3 cellular contexts compared by ENCODE assay signal in the genomic region with DNA sequence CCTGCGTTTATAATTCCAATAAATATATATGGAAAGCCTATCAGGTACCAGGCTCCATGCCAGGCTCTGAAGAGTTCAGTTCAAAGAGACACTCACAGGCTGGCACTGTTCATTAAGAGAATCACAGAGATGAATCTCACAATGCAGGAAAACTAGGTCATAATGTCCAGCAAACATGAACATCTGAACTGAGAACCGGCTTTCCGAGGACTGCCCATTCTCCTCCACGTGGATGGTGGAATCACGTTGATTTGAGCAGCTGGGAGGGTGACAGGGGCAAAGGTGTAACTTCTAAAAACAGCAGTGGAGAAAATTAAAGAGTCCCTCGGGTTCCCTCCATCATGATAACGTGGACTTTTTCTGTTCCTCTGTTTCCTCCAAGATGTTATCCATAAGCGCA. TPM values are rescaled to one million over a fixed set of nuclear protein-coding genes. Genes with fewer than 3 reads are reported as not detected.
"Had no signal": no experiment of that assay in that cellular context is flagged by ENCODE, and none has a peak within 500 bp of the region (broad histone marks: within the 10 kb centered on the region; RNA-seq: fewer than 3 reads in every experiment).

No MANE protein-coding gene starts in this region.

- ATAC-seq: GM12878 had no signal

- DNase-seq: GDM1, GF-D8 had no signal

- H3K4me3 ChIP-seq: GM12878 had no signal

RNA-seq across cellular contexts. Expression of gene UMOD, which starts 35.4 kb away (rescaled TPM):
- total RNA-seq: GM12878 had no signal
